In genomic region chr17:18278867-18279266, GRCh38 we compare ENCODE assay signal across 21 cellular contexts.
"Had no signal": no experiment of that assay in that cellular context is flagged by ENCODE, and none has a peak within 500 bp of the region (broad histone marks: within the 10 kb centered on the region; RNA-seq: fewer than 3 reads in every experiment).

No MANE protein-coding gene starts in this region.

- H3K79me2 ChIP-seq: hepatocyte had no signal

- ATAC-seq: activated T-cell treated with anti-CD3 and anti-CD28 coated beads, Interleukin-2, amount 50 U/mL, for 72 hours; effector memory CD8-positive, alpha-beta T cell; esophagus mucosa; naive thymus-derived CD8-positive, alpha-beta T cell; upper lobe of right lung had no signal

- H3K4me3 ChIP-seq: dorsolateral prefrontal cortex, hepatocyte, left ventricle myocardium inferior, neural progenitor cell, thyroid gland, upper lobe of right lung had no signal

- H2AFZ ChIP-seq: hepatocyte, neural progenitor cell had no signal

- H3K27ac ChIP-seq: hepatocyte, left ventricle myocardium inferior, neural progenitor cell, upper lobe of right lung had no signal

- DNase-seq: activated CD4-positive, alpha-beta memory T cell treated with anti-CD3 and anti-CD28 coated beads for 36 hours; activated CD4-positive, alpha-beta T cell treated with anti-CD3 and anti-CD28 coated beads for 48 hours; activated CD4-positive, CD25-positive, alpha-beta regulatory T cell; activated effector memory CD4-positive, alpha-beta T cell treated with Interleukin-2 at 50 U/mL for 16 hours; activated naive CD4-positive, alpha-beta T cell treated with anti-CD3 and anti-CD28 coated beads for 36 hours; activated naive CD8-positive, alpha-beta T cell treated with anti-CD3 and anti-CD28 coated beads, Interleukin-2, amount 10 ng/mL, durations not matched to agents 7 days and 5 days; activated T-cell treated with anti-CD3 and anti-CD28 coated beads, Interleukin-2, amount 50 U/mL, for 72 hours; central memory CD4-positive, alpha-beta T cell; dorsolateral prefrontal cortex; effector memory CD8-positive, alpha-beta T cell; glutamatergic neuron; left ventricle myocardium inferior; naive thymus-derived CD8-positive, alpha-beta T cell; retina; stimulated activated CD4-positive, alpha-beta T cell treated with anti-CD3 and anti-CD28 coated beads, Interleukin-4, amount 100 ng/mL, for 4 hours; substantia nigra; thyroid gland; upper lobe of right lung had no signal

- H3K4me2 ChIP-seq: hepatocyte, neural progenitor cell had no signal

- H3K36me3 ChIP-seq: neural progenitor cell had no signal

- H3K27me3 ChIP-seq: dorsolateral prefrontal cortex, hepatocyte, neural progenitor cell, thyroid gland, upper lobe of right lung had no signal

- H3K4me1 ChIP-seq: neural progenitor cell, upper lobe of right lung had no signal

- H3K9me3 ChIP-seq: left ventricle myocardium inferior, thyroid gland, upper lobe of right lung had no signal
